In genomic region chr4:4227510-4228355, GRCh38 we compare ENCODE assay signal across 1 cellular context.
TF ChIP-seq lines count a peak whose summit lies in the region.

No MANE protein-coding gene starts in this region.

TF ChIP-seq in WTC11, 78 proteins besides CTCF, POLR2A, EP300 and RAD21 (continued from another document):
- TF ChIP-seq AFF4 (CRISPR knock-in tag; IDR thresholded peaks at IDR 0.05; ENCODE audit: borderline replicate concordance) (no peak), JUN (CRISPR knock-in tag; IDR thresholded peaks at IDR 0.05) (no peak), HMGXB4 (CRISPR knock-in tag; IDR thresholded peaks at IDR 0.05) (no peak), ZNF423 (CRISPR knock-in tag; IDR thresholded peaks at IDR 0.05) (no peak), PRDM15 (CRISPR knock-in tag; IDR thresholded peaks at IDR 0.05) (no peak), CREM (CRISPR knock-in tag; IDR thresholded peaks at IDR 0.05) (no peak), FOXP4 (CRISPR knock-in tag; IDR thresholded peaks at IDR 0.05) (no peak), ATF2 (CRISPR knock-in tag; IDR thresholded peaks at IDR 0.05; ENCODE audit: borderline replicate concordance, low read depth) (no peak), KAT7 (CRISPR knock-in tag; IDR thresholded peaks at IDR 0.05; ENCODE audit: borderline replicate concordance) (no peak)
